In the genomic region with DNA sequence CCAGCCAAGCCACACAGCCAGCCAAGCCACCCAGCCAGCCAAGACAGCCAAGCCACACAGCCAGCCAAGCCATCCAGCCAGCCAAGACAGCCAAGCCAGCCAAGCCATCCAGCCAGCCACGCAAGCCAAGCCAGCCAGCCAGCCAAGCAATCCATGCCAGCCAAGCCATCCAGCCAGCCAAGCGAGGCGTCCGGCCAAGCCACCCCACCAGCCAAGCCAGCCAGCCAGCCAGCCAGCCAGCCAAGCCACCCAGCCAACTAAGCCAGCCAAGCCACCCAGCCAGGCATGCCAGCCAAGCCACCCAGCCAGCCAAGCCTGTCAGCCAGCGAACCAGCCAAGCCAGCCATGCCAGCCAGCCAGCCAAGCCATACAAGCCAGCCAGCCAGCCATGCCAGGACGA, we compare ENCODE assay signal across 7 cellular contexts.
DNase-seq lines count a peak whose midpoint lies in the region; ATAC-seq and TF ChIP-seq lines count a peak whose summit lies in the region.
"Not testable (repeated sequence)": the region's sequence is repeated elsewhere in the genome, so short reads cannot be mapped to it uniquely, and the experiment has no call there.

No MANE protein-coding gene starts in this region.

- not testable (repeated sequence) for H3K36me3 ChIP-seq in lower lobe of right lung, spleen

- H3K9me3 Mint-ChIP-seq in chondrocyte (ENCODE audit: low read depth); osteocyte (ENCODE audit: unreplicated experiment): not testable (repeated sequence)

- ATAC-seq in Right ventricle myocardium superior (ENCODE audit: poor library complexity): not testable (repeated sequence)
- peak; percentile 33 for ATAC-seq in left lobe of liver
- ATAC-seq in lower lobe of right lung: peak in 1 of 2 donors; percentile 67

- TF ChIP-seq POLR2A in spleen (IDR thresholded peaks at IDR 0.05): not testable (repeated sequence)

- intact Hi-C loops in Right ventricle myocardium superior (cut with DNase I); lower lobe of right lung (cut with DNase I); spleen (cut with DNase I; ENCODE audit: low total_unique reads): not testable (repeated sequence)

- not testable (repeated sequence) for H3K9me3 ChIP-seq in lower lobe of right lung
- peaks cover 0 to 16% (median 2%) of the 10 kb centered on the region in 8 donors for H3K9me3 ChIP-seq in spleen

- DNase-seq in activated CD8-positive, alpha-beta memory T cell treated with anti-CD3 and anti-CD28 coated beads for 24 hours: peak; percentile 63
- DNase-seq in chondrocyte (ENCODE audit: low spot score) (peak; percentile 97), Right ventricle myocardium superior (peak; percentile 54), left lobe of liver (ENCODE audit: low spot score) (peak; percentile 59), lower lobe of right lung (peak; percentile 61), osteocyte (ENCODE audit: extremely low spot score, unreplicated experiment) (peak; percentile 90), spleen (peak; percentile 83)

- H3K27ac ChIP-seq in lower lobe of right lung, spleen: not testable (repeated sequence)

- not testable (repeated sequence) for H3K27me3 Mint-ChIP-seq in chondrocyte (ENCODE audit: low read depth); osteocyte (ENCODE audit: unreplicated experiment)

- WGBS in spleen, 5 donors: 70 to 78% (median 76%) methylated on average over 6 of the region's 6 CpGs

- not testable (repeated sequence) for H3K4me1 Mint-ChIP-seq in chondrocyte (ENCODE audit: low read depth); osteocyte (ENCODE audit: unreplicated experiment)

- H3K4me1 ChIP-seq in lower lobe of right lung, spleen: not testable (repeated sequence)

- H3K27me3 ChIP-seq in lower lobe of right lung (ENCODE audit: low read depth); spleen (replicated peaks in 1 of 7): not testable (repeated sequence)

- not testable (repeated sequence) for H3K4me3 Mint-ChIP-seq in chondrocyte (ENCODE audit: unreplicated experiment); osteocyte (ENCODE audit: unreplicated experiment)

- H3K27ac Mint-ChIP-seq in chondrocyte (ENCODE audit: unreplicated experiment); osteocyte (ENCODE audit: unreplicated experiment): not testable (repeated sequence)

- not testable (repeated sequence) for H3K36me3 Mint-ChIP-seq in chondrocyte (ENCODE audit: low read depth); osteocyte (ENCODE audit: unreplicated experiment)

- not testable (repeated sequence) for H3K4me3 ChIP-seq in lower lobe of right lung, spleen

- TF ChIP-seq CTCF in chondrocyte (IDR thresholded peaks at IDR 0.05); lower lobe of right lung (IDR thresholded peaks at IDR 0.05); osteocyte (IDR thresholded peaks at IDR 0.05); spleen (IDR thresholded peaks at IDR 0.05 in 8 of 11, conservative IDR thresholded peaks at IDR 0.05 in 3 of 11): not testable (repeated sequence)
